7 cellular contexts compared by ENCODE assay signal in the genomic region with DNA sequence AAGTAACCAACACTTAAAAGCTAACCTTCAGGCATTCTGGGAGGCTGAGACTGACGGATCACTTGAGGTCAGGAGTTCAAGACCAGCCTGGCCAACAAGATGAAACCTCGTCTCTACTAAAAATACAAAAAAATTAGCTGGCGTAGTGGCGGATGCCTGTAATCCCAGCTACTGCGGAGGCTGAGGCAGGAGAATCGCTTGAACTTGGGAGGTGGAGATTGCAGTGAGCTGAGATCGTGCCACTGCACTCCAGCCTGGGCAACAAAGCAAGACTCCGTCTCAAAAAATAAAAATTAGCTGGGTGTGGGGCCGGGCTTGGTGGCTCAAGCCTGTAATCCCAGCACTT. TPM values are rescaled to one million over a fixed set of nuclear protein-coding genes. Genes with fewer than 3 reads are reported as not detected.
A peak's percentile ranks its signal among the peaks of the same experiment; 100 is the strongest.
DNase-seq lines count a peak whose midpoint lies in the region; ATAC-seq and TF ChIP-seq lines count a peak whose summit lies in the region.
"Not testable (repeated sequence)": the region's sequence is repeated elsewhere in the genome, so short reads cannot be mapped to it uniquely, and the experiment has no call there.

No MANE protein-coding gene starts in this region.

- POLR2A ChIA-PET in SK-N-SH (lab: Yijun Ruan, JAX), result not testable (repeated sequence)
- POLR2A ChIA-PET in naive thymus-derived CD8-positive, alpha-beta T cell (lab: Charles Lee), result interaction anchor here (0.8 to 13.6 kb wide), 15 partner anchors 8 to 227 kb away, joined by 3 to 360 read pairs (median 4); a partner anchor contains a TSS

- in situ Hi-C loops in HAP-1 (cut with MboI; ENCODE audit: low sequenced_read_pairs), result not testable (repeated sequence)

- H3K79me2 ChIP-seq in SK-N-SH (ENCODE audit: insufficient read depth); smooth muscle cell (ENCODE audit: low read depth): not testable (repeated sequence)

- H3K9me3 ChIP-seq in HAP-1; SK-N-SH; ectodermal cell (ENCODE audit: control insufficient read depth, low read length); iPS-15b (ENCODE audit: control insufficient read depth, insufficient read depth, low read length); smooth muscle cell (replicated peaks; ENCODE audit: low read depth): not testable (repeated sequence)

- H4K20me1 ChIP-seq in SK-N-SH (ENCODE audit: insufficient read depth); smooth muscle cell (ENCODE audit: low read depth): not testable (repeated sequence)

- H2AFZ ChIP-seq in SK-N-SH (ENCODE audit: low read depth), result peak overlapping the region; percentile 83; the same call in 1 of the 2 replicates
- H2AFZ ChIP-seq in smooth muscle cell (ENCODE audit: low read depth), result peak overlapping the region; percentile 92

- peak overlapping the region in 1 of 2 experiments; percentile 57; a peak in 1 of 4 replicates for H3K27ac ChIP-seq in SK-N-SH (ENCODE audit: low read depth in 2 of 2, low read length in 1 of 2)
- H3K27ac ChIP-seq in ectodermal cell (ENCODE audit: insufficient read depth, low read depth, low read length, poor library complexity, severe bottlenecking); smooth muscle cell (ENCODE audit: low read depth): not testable (repeated sequence)

- TF ChIP-seq RAD21 in SK-N-SH (IDR thresholded peaks at IDR 0.05; ENCODE audit: low read length), result not testable (repeated sequence)

- not testable (repeated sequence) for H3K9me3 Mint-ChIP-seq in activated naive CD4-positive, alpha-beta T cell treated with anti-CD3 and anti-CD28 coated beads for 36 hours; naive thymus-derived CD8-positive, alpha-beta T cell

- H3F3A ChIP-seq in SK-N-SH (replicated peaks; ENCODE audit: insufficient read depth); smooth muscle cell (ENCODE audit: low read depth): not testable (repeated sequence)

- H3K4me2 ChIP-seq in SK-N-SH (peak overlapping the region; percentile 53; the same call in 1 of the 2 replicates), smooth muscle cell (peak overlapping the region; percentile 84)

- not testable (repeated sequence) for H3K36me3 Mint-ChIP-seq in activated naive CD4-positive, alpha-beta T cell treated with anti-CD3 and anti-CD28 coated beads for 36 hours (ENCODE audit: low read depth); naive thymus-derived CD8-positive, alpha-beta T cell

- CTCF ChIA-PET in SK-N-SH (lab: Yijun Ruan, JAX), result interaction anchor here (0.5 to 4.2 kb wide), 6 partner anchors 16 to 1582 kb away, joined by 3 to 13 read pairs (median 6); a partner anchor contains a TSS
- CTCF ChIA-PET in activated naive CD4-positive, alpha-beta T cell treated with anti-CD3 and anti-CD28 coated beads for 36 hours (lab: Charles Lee), result interaction anchor here (0.5 to 8.9 kb wide), 6 partner anchors 9 to 116 kb away, joined by 3 to 100 read pairs (median 4); a partner anchor contains a TSS

- 85% methylated on average over 9 of the region's 9 CpGs for WGBS in SK-N-SH (ENCODE audit: low lambda C conversion rate)
- 82 to 83% methylated on average over 9 of the region's 9 CpGs for whole genome bisulfite sequencing in ectodermal cell, 2 experiments
- 82% methylated on average over 9 of the region's 9 CpGs for WGBS in smooth muscle cell (ENCODE audit: low lambda C conversion rate)

- H3K4me1 ChIP-seq in HAP-1; SK-N-SH (ENCODE audit: control insufficient read depth in 1 of 2, insufficient read depth in 2 of 2, low read depth in 1 of 2, low read length in 1 of 2); ectodermal cell (ENCODE audit: control insufficient read depth, insufficient read depth, low read length); iPS-15b (ENCODE audit: control insufficient read depth, insufficient read depth, low read length); smooth muscle cell (ENCODE audit: low read depth): not testable (repeated sequence)

- H3K9me2 ChIP-seq in SK-N-SH, result not testable (repeated sequence)

- not testable (repeated sequence) for H3K36me3 ChIP-seq in HAP-1 (replicated peaks); SK-N-SH (replicated peaks in 1 of 2; ENCODE audit: control insufficient read depth in 1 of 2, insufficient read depth in 2 of 2, low read length in 1 of 2); ectodermal cell (ENCODE audit: control insufficient read depth, insufficient read depth, low read length); iPS-15b (ENCODE audit: control insufficient read depth, insufficient read depth, low read length); smooth muscle cell (ENCODE audit: low read depth)

- not testable (repeated sequence) for H3K27me3 ChIP-seq in HAP-1 (ENCODE audit: low read depth); SK-N-SH (ENCODE audit: insufficient read depth); ectodermal cell (ENCODE audit: control insufficient read depth, insufficient read depth, low read length, poor library complexity, severe bottlenecking); iPS-15b (ENCODE audit: control insufficient read depth, insufficient read depth, low read length); smooth muscle cell (ENCODE audit: low read depth)

- intact Hi-C loops in activated naive CD4-positive, alpha-beta T cell treated with anti-CD3 and anti-CD28 coated beads for 36 hours (cut with micrococcal nuclease), result not testable (repeated sequence)

- H3K27ac Mint-ChIP-seq in activated naive CD4-positive, alpha-beta T cell treated with anti-CD3 and anti-CD28 coated beads for 36 hours, result peak overlapping the region; percentile 96
- H3K27ac Mint-ChIP-seq in naive thymus-derived CD8-positive, alpha-beta T cell, result peak overlapping the region; percentile 89 to 100 (median 94)

- TF ChIP-seq CTCF in SK-N-SH (IDR thresholded peaks at IDR 0.05); smooth muscle cell (IDR thresholded peaks at IDR 0.05; ENCODE audit: borderline replicate concordance, insufficient read depth, poor library complexity, severe bottlenecking): not testable (repeated sequence)

- ATAC-seq in naive thymus-derived CD8-positive, alpha-beta T cell, result not testable (repeated sequence)

- TF ChIP-seq EP300 in SK-N-SH (IDR thresholded peaks at IDR 0.05; ENCODE audit: borderline replicate concordance in 1 of 2, low read depth in 1 of 2, low read length in 1 of 2), result not testable (repeated sequence)

- not testable (repeated sequence) for H3K27me3 Mint-ChIP-seq in activated naive CD4-positive, alpha-beta T cell treated with anti-CD3 and anti-CD28 coated beads for 36 hours (ENCODE audit: low read depth); naive thymus-derived CD8-positive, alpha-beta T cell

- H3K4me1 Mint-ChIP-seq in activated naive CD4-positive, alpha-beta T cell treated with anti-CD3 and anti-CD28 coated beads for 36 hours (ENCODE audit: low read depth), result peaks cover 67% of the 10 kb centered on the region
- peaks cover 25 to 64% (median 59%) of the 10 kb centered on the region in 4 donors for H3K4me1 Mint-ChIP-seq in naive thymus-derived CD8-positive, alpha-beta T cell

- peak overlapping the region; percentile 54; the same call in 1 of the 2 replicates for H3K9ac ChIP-seq in SK-N-SH
- H3K9ac ChIP-seq in iPS-15b (ENCODE audit: low read depth, low read length); smooth muscle cell (ENCODE audit: low read depth): not testable (repeated sequence)

- H3K4me3 Mint-ChIP-seq in activated naive CD4-positive, alpha-beta T cell treated with anti-CD3 and anti-CD28 coated beads for 36 hours, result peak overlapping the region; percentile 86
- peak overlapping the region; percentile 77 to 93 (median 84) for H3K4me3 Mint-ChIP-seq in naive thymus-derived CD8-positive, alpha-beta T cell

- peak overlapping the region; percentile 24 for H3K4me3 ChIP-seq in HAP-1
- H3K4me3 ChIP-seq in SK-N-SH (ENCODE audit: low read depth in 2 of 2, low read length in 1 of 2); smooth muscle cell: not testable (repeated sequence)
- peak overlapping the region; percentile 37 for H3K4me3 ChIP-seq in ectodermal cell (ENCODE audit: insufficient read depth, low read depth, low read length)
- peak overlapping the region; percentile 42 for H3K4me3 ChIP-seq in iPS-15b (ENCODE audit: low read depth, low read length)

- not testable (repeated sequence) for DNase-seq in HAP-1 (ENCODE audit: low spot score in 2 of 2); SK-N-SH; activated naive CD4-positive, alpha-beta T cell treated with anti-CD3 and anti-CD28 coated beads for 36 hours; naive thymus-derived CD8-positive, alpha-beta T cell; smooth muscle cell (lab: John Stamatoyannopoulos, UW; ENCODE audit: unreplicated experiment)

RNA-seq across cellular contexts. Expression of a gene that starts 17.2 kb away (rescaled TPM):
- 4.0 and 5.5 TPM in 2 replicates for polyA plus RNA-seq in SK-N-SH (2012; rRNA removed)
- polyA plus RNA-seq in SK-N-SH (2012; cell fraction: cytosol; rRNA removed), result 2.7 and 3.2 TPM in 2 replicates
- 11.3 TPM in 2 replicates for polyA plus RNA-seq in SK-N-SH (2012; cell fraction: nucleus; rRNA removed)
- total RNA-seq in activated naive CD4-positive, alpha-beta T cell treated with anti-CD3 and anti-CD28 coated beads for 36 hours, result 100 to 1,000 TPM; 173 to 187 TPM
- 3.4 TPM for polyA plus RNA-seq in ectodermal cell (2013, experiment 1 of 4)
- polyA plus RNA-seq in ectodermal cell (2013, experiment 2 of 4), result 2.4 TPM
- polyA plus RNA-seq in ectodermal cell (2013, experiment 3 of 4), result 2.3 TPM
- polyA plus RNA-seq in ectodermal cell (2013, experiment 4 of 4), result 1.9 TPM
- total RNA-seq in naive thymus-derived CD8-positive, alpha-beta T cell, result 100 to 1,000 TPM; 112 to 116 TPM
- 100 to 1,000 TPM; 122 to 164 (median 158) TPM for polyA plus RNA-seq in naive thymus-derived CD8-positive, alpha-beta T cell
- total RNA-seq in smooth muscle cell, result 2.6 and 3.0 TPM in 2 replicates
- 5.5 and 5.6 TPM in 2 replicates for polyA plus RNA-seq in smooth muscle cell

RNA-seq across cellular contexts. Expression of a gene that starts 55.1 kb away (rescaled TPM):
- polyA plus RNA-seq in SK-N-SH (2012; rRNA removed) (78.0 and 88.8 TPM in 2 replicates), smooth muscle cell (38.0 and 54.6 TPM in 2 replicates)
- 29.8 and 45.2 TPM in 2 replicates for polyA plus RNA-seq in SK-N-SH (2012; cell fraction: cytosol; rRNA removed)
- 401 and 481 TPM in 2 replicates for polyA plus RNA-seq in SK-N-SH (2012; cell fraction: nucleus; rRNA removed)
- 100 to 1,000 TPM; 219 to 227 TPM for total RNA-seq in activated naive CD4-positive, alpha-beta T cell treated with anti-CD3 and anti-CD28 coated beads for 36 hours
- 95.5 TPM for polyA plus RNA-seq in ectodermal cell (2013, experiment 1 of 4)
- polyA plus RNA-seq in ectodermal cell (2013, experiment 2 of 4), result 91.5 TPM
- 78.7 TPM for polyA plus RNA-seq in ectodermal cell (2013, experiment 3 of 4)
- 76.2 TPM for polyA plus RNA-seq in ectodermal cell (2013, experiment 4 of 4)
- total RNA-seq in naive thymus-derived CD8-positive, alpha-beta T cell, result 100 to 1,000 TPM; 158 to 165 TPM
- 100 to 1,000 TPM in 2 of 3 donors, 10 to 100 TPM in 1; 96.0 to 136 (median 106) TPM for polyA plus RNA-seq in naive thymus-derived CD8-positive, alpha-beta T cell
- total RNA-seq in smooth muscle cell, result 18.2 and 23.1 TPM in 2 replicates

Comparison
In these comparisons a context has a peak if more than half of its experiments do, and no peak if none do; other contexts are left out.
1. RNA of a gene that starts 17.2 kb away (total RNA-seq): 173 to 187 TPM in activated naive CD4-positive, alpha-beta T cell treated with anti-CD3 and anti-CD28 coated beads for 36 hours and 112 to 116 TPM in naive thymus-derived CD8-positive, alpha-beta T cell; 2.6 to 3.0 TPM in smooth muscle cell; every median in the first group is over 10 times any median in the second.